ENCODE assay signal across 8 cellular contexts in genomic region chr2:10072656-10073480, GRCh38. TPM values are rescaled to one million over a fixed set of nuclear protein-coding genes. Genes with fewer than 3 reads are reported as not detected.
A peak's percentile ranks its signal among the peaks of the same experiment; 100 is the strongest.
DNase-seq lines count a peak whose midpoint lies in the region; TF ChIP-seq lines count a peak whose summit lies in the region.

No MANE protein-coding gene starts in this region.

- H3K36me3 Mint-ChIP-seq in type B pancreatic cell = no peaks in the 10 kb centered on the region

- peaks cover 3% of the 10 kb centered on the region for H3K9me3 Mint-ChIP-seq in type B pancreatic cell

- H3K79me2 ChIP-seq in parathyroid adenoma = no peaks in the 10 kb centered on the region

- no peaks in the 10 kb centered on the region for H3K4me1 ChIP-seq in parathyroid adenoma

- H3K4me1 Mint-ChIP-seq in type B pancreatic cell (ENCODE audit: unreplicated experiment) = peaks cover 5% of the 10 kb centered on the region

- H3K9me3 ChIP-seq in parathyroid adenoma (ENCODE audit: control insufficient read depth, low read length) = no peaks in the 10 kb centered on the region

- in situ Hi-C loops in SK-MEL-5 (cut with HindIII; ENCODE audit: low pct_unique_long_range_greater_than_20kb, low sequenced_read_pairs) = no loop called here

- DNase-seq in ELF-1 (ENCODE audit: low read depth, low spot score) (peak; percentile 92), HCEC 1CT (peak; percentile 70), NCI-H1048 (lab: John Stamatoyannopoulos, UW) (peak; percentile 61), SK-MEL-5 (ENCODE audit: low read depth, low spot score) (peak; percentile 93), germinal center (ENCODE audit: low spot score) (peak; percentile 86), type B pancreatic cell (ENCODE audit: extremely low spot score, unreplicated experiment) (peak; percentile 82)
- peak; percentile 80 for DNase-seq in activated naive CD4-positive, alpha-beta T cell treated with Interleukin-2 at 50 U/mL for 16 hours

- peak; percentile 96 for TF ChIP-seq CTCF in parathyroid adenoma (IDR thresholded peaks at IDR 0.05)
- peak; percentile 92 for TF ChIP-seq CTCF in type B pancreatic cell (conservative IDR thresholded peaks at IDR 0.05)

- H3K4me3 ChIP-seq in parathyroid adenoma (ENCODE audit: low read depth, low read length) = no peak overlapping the region

- peaks cover 48% of the 10 kb centered on the region for H3K27me3 Mint-ChIP-seq in type B pancreatic cell

- no peaks in the 10 kb centered on the region for H3K36me3 ChIP-seq in parathyroid adenoma (ENCODE audit: control insufficient read depth, insufficient read depth, low read length)

- H3K4me3 Mint-ChIP-seq in type B pancreatic cell = no peak overlapping the region

- H3K27me3 ChIP-seq in parathyroid adenoma (ENCODE audit: control insufficient read depth, insufficient read depth, low read length) = no peaks in the 10 kb centered on the region

- no peak overlapping the region for H3K9ac ChIP-seq in parathyroid adenoma

- H3K27ac ChIP-seq in parathyroid adenoma = no peak overlapping the region

- peak overlapping the region; percentile 37 for H3K27ac Mint-ChIP-seq in type B pancreatic cell

- H3K4me2 ChIP-seq in parathyroid adenoma (ENCODE audit: low read length) = no peak overlapping the region

- H2AFZ ChIP-seq in parathyroid adenoma = no peak overlapping the region

RNA-seq across cellular contexts. Expression of gene CYS1, which starts 7.3 kb away (rescaled TPM):
- 0.27 and 0.29 TPM in 2 replicates for total RNA-seq in SK-MEL-5 (2014; rRNA removed; shearing (Covaris generic))
- polyA plus RNA-seq in SK-MEL-5 (2015; cell fraction: cytosol; rRNA removed) = 0.09 and 0.11 TPM in 2 replicates
- not detected in 2 replicates for polyA plus RNA-seq in SK-MEL-5 (2015; cell fraction: nucleus; rRNA removed)
- total RNA-seq in type B pancreatic cell (ENCODE audit: low replicate concordance) = 0.79 and 0.94 TPM in 2 replicates

RNA-seq across cellular contexts. Expression of gene KLF11, which starts 29.5 kb away (rescaled TPM):
- total RNA-seq in SK-MEL-5 (2014; rRNA removed; shearing (Covaris generic)) = 10.9 and 11.0 TPM in 2 replicates
- 18.5 and 21.8 TPM in 2 replicates for polyA plus RNA-seq in SK-MEL-5 (2015; cell fraction: cytosol; rRNA removed)
- 15.4 and 16.7 TPM in 2 replicates for polyA plus RNA-seq in SK-MEL-5 (2015; cell fraction: nucleus; rRNA removed)
- 11.8 and 13.1 TPM in 2 replicates for total RNA-seq in type B pancreatic cell (ENCODE audit: low replicate concordance)

RNA-seq across cellular contexts. Expression of gene RRM2, which starts 49.7 kb away (rescaled TPM):
- 38.9 and 46.9 TPM in 2 replicates for total RNA-seq in SK-MEL-5 (2014; rRNA removed; shearing (Covaris generic))
- polyA plus RNA-seq in SK-MEL-5 (2015; cell fraction: cytosol; rRNA removed) = 153 and 218 TPM in 2 replicates
- polyA plus RNA-seq in SK-MEL-5 (2015; cell fraction: nucleus; rRNA removed) = 108 and 134 TPM in 2 replicates
- 50.7 and 109 TPM in 2 replicates for total RNA-seq in type B pancreatic cell (ENCODE audit: low replicate concordance)
